ENCODE assay signal across 8 cellular contexts in the genomic region with DNA sequence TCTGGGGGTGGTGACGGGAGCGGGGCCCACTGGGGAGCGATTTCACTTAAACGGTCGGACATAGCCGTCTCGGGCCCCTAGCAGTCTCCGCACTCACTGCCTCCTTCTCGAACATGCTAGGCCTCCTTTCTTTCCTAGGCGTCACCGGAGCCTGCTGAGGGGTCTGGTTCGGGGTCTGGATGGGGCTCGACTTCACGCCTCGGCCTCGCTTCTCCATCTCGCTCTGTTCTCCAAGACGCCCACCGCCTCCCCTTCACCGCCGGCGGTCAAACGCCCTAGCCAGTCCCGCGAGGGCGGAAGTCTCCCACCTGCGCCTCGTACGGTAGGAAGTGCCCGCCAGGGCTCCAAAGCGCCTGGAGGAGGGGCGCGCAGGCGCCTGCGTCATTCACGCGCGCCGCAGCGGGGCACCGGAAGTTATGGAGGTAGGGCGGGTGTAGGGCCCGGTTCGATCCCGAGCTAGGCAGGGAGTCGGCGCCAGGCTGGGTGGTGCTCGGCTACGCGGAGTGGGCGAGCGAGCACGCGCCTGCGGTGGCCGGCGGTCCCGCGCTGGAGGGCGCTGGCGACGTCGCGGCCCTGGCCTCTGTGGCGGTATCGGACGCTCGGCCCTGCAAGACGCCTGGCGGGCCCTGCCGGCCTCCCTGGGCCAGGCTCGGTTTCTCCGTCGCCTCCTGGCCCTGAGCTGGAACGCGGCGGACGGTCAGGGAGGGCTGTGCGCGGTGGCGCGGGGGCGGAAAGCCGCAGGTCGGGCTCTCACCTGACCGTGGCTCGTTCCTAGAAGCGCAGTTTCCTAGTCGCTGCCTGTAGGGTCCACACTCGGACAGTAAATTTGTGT. TPM values are rescaled to one million over a fixed set of nuclear protein-coding genes. Genes with fewer than 3 reads are reported as not detected.
DNase-seq lines count a peak whose midpoint lies in the region; ATAC-seq and TF ChIP-seq lines count a peak whose summit lies in the region.

A gene with protein sequence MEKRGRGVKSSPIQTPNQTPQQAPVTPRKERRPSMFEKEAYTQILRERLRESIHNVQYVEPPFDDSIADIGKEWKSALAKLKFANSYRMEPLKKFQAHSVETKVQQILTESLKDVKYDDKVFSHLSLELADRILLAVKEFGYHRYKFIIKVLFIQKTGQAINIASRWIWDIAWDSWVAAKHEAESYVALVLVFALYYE (minus strand): TSS at position 331 of the 832 bp plus-strand sequence. CDS start 114 bp downstream, at position 217.
Gene ERMARD, plus strand, starts transcription at position 381 of the 832 bp plus-strand sequence. Its CDS starts 36 bp downstream, at position 417.

- no peaks in the 10 kb centered on the region for H3K27me3 Mint-ChIP-seq in progenitor cell of endocrine pancreas

- H3K4me1 Mint-ChIP-seq in progenitor cell of endocrine pancreas (ENCODE audit: low read depth) = peaks cover 32% of the 10 kb centered on the region

- peaks cover under 1% of the 10 kb centered on the region for H3K36me3 Mint-ChIP-seq in progenitor cell of endocrine pancreas (ENCODE audit: insufficient read depth)

- peak; percentile 93 for DNase-seq in GM13977 (ENCODE audit: low spot score)
- peak; percentile 74 for DNase-seq in NCI-H1436 treated with DMSO at 0.1 percent for 48 hours (lab: John Stamatoyannopoulos, UW)
- DNase-seq in T follicular helper cell (ENCODE audit: low read depth) = peak; percentile 90
- peak; percentile 92 for DNase-seq in amniotic epithelial cell (ENCODE audit: low read depth)
- DNase-seq in left ventricle myocardium inferior = peak; percentile 93
- peak; percentile 92 for DNase-seq in progenitor cell of endocrine pancreas (ENCODE audit: low spot score, unreplicated experiment)
- peak; percentile 95 for DNase-seq in ureter (ENCODE audit: low spot score)

- in situ Hi-C loops in GM13977 (cut with MboI; ENCODE audit: low pct_unique_long_range_greater_than_20kb, low sequenced_read_pairs, unreplicated experiment) = no loop called here

- peaks cover 1% of the 10 kb centered on the region for H3K9me3 Mint-ChIP-seq in progenitor cell of endocrine pancreas (ENCODE audit: low read depth)

- intact Hi-C loops in left ventricle myocardium inferior (cut with micrococcal nuclease) = no loop called here

- no peaks in the 10 kb centered on the region for H3K9me3 ChIP-seq in left ventricle myocardium inferior (replicated peaks)

- no peaks in the 10 kb centered on the region for H3K27me3 ChIP-seq in left ventricle myocardium inferior (ENCODE audit: low read depth)

- peaks cover 34% of the 10 kb centered on the region for H3K4me1 ChIP-seq in left ventricle myocardium inferior

- ATAC-seq in HG02870 (IDR thresholded peaks at IDR 0.05; ENCODE audit: unreplicated experiment) = peak; percentile 88

- peak within 1 kb of the TSS; percentile 96 for H3K27ac ChIP-seq in left ventricle myocardium inferior (replicated peaks)

- H3K4me3 Mint-ChIP-seq in progenitor cell of endocrine pancreas (ENCODE audit: low read depth) = peak within 1 kb of the TSS; percentile 98

- H3K27ac Mint-ChIP-seq in progenitor cell of endocrine pancreas = peak within 1 kb of the TSS; percentile 100

- H3K36me3 ChIP-seq in left ventricle myocardium inferior = peaks cover under 1% of the 10 kb centered on the region

- TF ChIP-seq CTCF in GM13977 (IDR thresholded peaks at IDR 0.05; ENCODE audit: extremely low read depth, insufficient read depth, missing control alignments) (no peak), left ventricle myocardium inferior (IDR thresholded peaks at IDR 0.05; ENCODE audit: borderline replicate concordance) (peak; percentile 56), progenitor cell of endocrine pancreas (IDR thresholded peaks at IDR 0.05; ENCODE audit: unreplicated experiment) (peak; percentile 31)

- H3K4me3 ChIP-seq in left ventricle myocardium inferior = peak within 1 kb of the TSS; percentile 89

RNA-seq across cellular contexts. Expression of the first gene that starts in this region (rescaled TPM):
- total RNA-seq in left ventricle myocardium inferior (0.66 TPM), progenitor cell of endocrine pancreas (1.6 and 1.8 TPM in 2 replicates), ureter (3.8 TPM)

RNA-seq across cellular contexts. Expression of gene ERMARD, which starts in this region (rescaled TPM):
- total RNA-seq in left ventricle myocardium inferior = 9.3 TPM
- total RNA-seq in progenitor cell of endocrine pancreas = 30.3 and 33.4 TPM in 2 replicates
- total RNA-seq in ureter = 35.6 TPM

Comparison
In these comparisons a context has a peak if more than half of its experiments do, and no peak if none do; other contexts are left out.
1. Peak in every context shown above with its lines: DNase-seq, ATAC-seq, H3K4me3 ChIP-seq and H3K27ac ChIP-seq.